Comparison of ENCODE assay signal across 21 cellular contexts in genomic region chr9:37343724-37344123, GRCh38.
A peak's percentile ranks its signal among the peaks of the same experiment; 100 is the strongest.
DNase-seq lines count a peak whose midpoint lies in the region; ATAC-seq, FAIRE-seq and TF ChIP-seq lines count a peak whose summit lies in the region.
"Had no signal": no experiment of that assay in that cellular context is flagged by ENCODE, and none has a peak within 500 bp of the region (broad histone marks: within the 10 kb centered on the region; RNA-seq: fewer than 3 reads in every experiment).

No MANE protein-coding gene starts in this region.

- H3K27ac Mint-ChIP-seq in nephron progenitor cell: no peak overlapping the region
- H3K27ac Mint-ChIP-seq: CD4-positive, alpha-beta T cell; CD8-positive, alpha-beta T cell had no signal

- RAD21 ChIA-PET in GM12878 (lab: Charles Lee; ENCODE audit: unreplicated experiment): no interaction called here

- no peaks in the 10 kb centered on the region for H3K27me3 ChIP-seq in Karpas-422 (ENCODE audit: low read length)
- H3K27me3 ChIP-seq in GM12878 (replicated peaks in 1 of 2; ENCODE audit: control insufficient read depth in 2 of 2, insufficient read depth in 2 of 2, low read length in 1 of 2): no peaks in the 10 kb centered on the region
- no peaks in the 10 kb centered on the region for H3K27me3 ChIP-seq in neutrophil
- H3K27me3 ChIP-seq: BLaER1 treated with 17β-estradiol and CSF1 and Interleukin-3, amounts not matched to agents 10 nM and 100 nM had no signal

- no peak for FAIRE-seq in GM12878 (lab: Jason Lieb, UNC)
- FAIRE-seq: A204.1, D721Med, G401.6, GM12892, GM18507 had no signal

- H4K20me1 ChIP-seq in Karpas-422 (ENCODE audit: insufficient read depth, low read depth, low read length): no peaks in the 10 kb centered on the region
- H4K20me1 ChIP-seq in GM12878 (ENCODE audit: control insufficient read depth, insufficient read depth): no peaks in the 10 kb centered on the region

- H3K36me3 ChIP-seq in Karpas-422 (ENCODE audit: insufficient read depth, low read length): peaks cover 3% of the 10 kb centered on the region; the same call in 1 of the 2 replicates
- H3K36me3 ChIP-seq in GM12878 (ENCODE audit: control insufficient read depth in 2 of 2, insufficient read depth in 2 of 2, low read length in 1 of 2): peaks cover 1 to 7% of the 10 kb centered on the region in 2 experiments; a peak in 3 of 4 replicates
- H3K36me3 ChIP-seq in neutrophil: no peaks in the 10 kb centered on the region

- no peak for TF ChIP-seq POLR2A in GM12878 (IDR thresholded peaks at IDR 0.05; ENCODE audit: low read depth, low read length)

- in situ Hi-C loops in GM12878 (cut with MboI): no loop called here

- ATAC-seq in GM12878: no peak
- no peak for ATAC-seq in Right ventricle myocardium inferior
- ATAC-seq: CD8-positive, alpha-beta T cell had no signal

- no peaks in the 10 kb centered on the region for H3K9me3 Mint-ChIP-seq in nephron progenitor cell
- H3K9me3 Mint-ChIP-seq: CD4-positive, alpha-beta T cell; CD8-positive, alpha-beta T cell had no signal

- H3K27ac ChIP-seq in Karpas-422 (ENCODE audit: low read length) (peak overlapping the region; percentile 100; the same call in 1 of the 2 replicates), GM12878 (ENCODE audit: control insufficient read depth, insufficient read depth) (no peak overlapping the region), neutrophil (peak overlapping the region; percentile 68)
- H3K27ac ChIP-seq: BLaER1 treated with 17β-estradiol and CSF1 and Interleukin-3, amounts not matched to agents 10 nM and 100 nM; C4-2B had no signal

- H3K4me2 ChIP-seq in Karpas-422 (ENCODE audit: low read depth, low read length, poor library complexity, severe bottlenecking) (no peak overlapping the region), GM12878 (ENCODE audit: control insufficient read depth, insufficient read depth) (no peak overlapping the region)
- H3K4me2 ChIP-seq: BLaER1 treated with 17β-estradiol and CSF1 and Interleukin-3, amounts not matched to agents 10 nM and 100 nM had no signal

- no TSS peak for BruUV-seq in GM12878 (replicated peaks; lab: Mats Ljungman, UMichigan)

- no peaks in the 10 kb centered on the region for H3K36me3 Mint-ChIP-seq in nephron progenitor cell (ENCODE audit: low read depth)

- TF ChIP-seq CTCF in GM12878 (IDR thresholded peaks at IDR 0.05 in 2 of 3, conservative IDR thresholded peaks at IDR 0.05 in 1 of 3; ENCODE audit: control insufficient read depth in 2 of 3, extremely low read depth in 1 of 3, insufficient read depth in 1 of 3, low read depth in 3 of 3, low read length in 3 of 3): no peak
- no peak for TF ChIP-seq CTCF in neutrophil (IDR thresholded peaks at IDR 0.05)
- TF ChIP-seq CTCF in nephron progenitor cell (IDR thresholded peaks at IDR 0.05): no peak

- CTCF ChIA-PET in GM12878 (lab: Yijun Ruan, JAX): no interaction called here

- intact Hi-C loops in GM12878 (cut with micrococcal nuclease; ENCODE audit: unreplicated experiment) (no loop called here), Right ventricle myocardium inferior (cut with DNase I) (no loop called here)

- TF ChIP-seq EP300 in GM12878 (IDR thresholded peaks at IDR 0.05; ENCODE audit: borderline replicate concordance in 1 of 2, control insufficient read depth in 1 of 2, low read depth in 2 of 2, low read length in 2 of 2): no peak

- TF ChIP-seq RAD21 in GM12878 (IDR thresholded peaks at IDR 0.05; ENCODE audit: insufficient read depth, low read depth, low read length): no peak

- no peaks in the 10 kb centered on the region for H3K9me2 ChIP-seq in Karpas-422 (replicated peaks; ENCODE audit: insufficient read depth, low read length)

- H2AFZ ChIP-seq in Karpas-422 (ENCODE audit: low read length) (no peak overlapping the region), GM12878 (ENCODE audit: control insufficient read depth, low read depth, low read length) (no peak overlapping the region)

- H3K4me1 ChIP-seq in Karpas-422 (ENCODE audit: low read length): peaks cover 36% of the 10 kb centered on the region
- H3K4me1 ChIP-seq in GM12878 (ENCODE audit: control insufficient read depth, insufficient read depth, low read length): peaks cover 30% of the 10 kb centered on the region
- H3K4me1 ChIP-seq in neutrophil (ENCODE audit: control insufficient read depth in 1 of 2, insufficient read depth in 1 of 2, low read depth in 1 of 2, low read length in 1 of 2): peaks cover 62 to 69% of the 10 kb centered on the region in 2 experiments
- H3K4me1 ChIP-seq: Caco-2 had no signal

- DNase-seq in Karpas-422: no peak
- DNase-seq in GM12878 (ENCODE audit: low read depth, low spot score): no peak
- no peak for DNase-seq in Right ventricle myocardium inferior (ENCODE audit: missing footprints)
- DNase-seq in OCI-M1 (lab: John Stamatoyannopoulos, UW): no peak
- DNase-seq in nephron progenitor cell: no peak
- DNase-seq: 8988T; ACHN; Caco-2; Calu3; CD4-positive, alpha-beta T cell; CD8-positive, alpha-beta T cell; DMS79 treated with DMSO at 0.1 percent for 48 hours; GF-D8 had no signal

- POLR2A ChIA-PET in GM12878 (lab: Charles Lee): no interaction called here

- SMC1A ChIA-PET in GM12878 (lab: Charles Lee; ENCODE audit: uncharacterized antibody, unreplicated experiment): interaction anchor here (3.2 kb wide), 1 partner anchor 28 kb away, joined by 11 read pairs; no protein-coding TSS in a partner anchor

- no peak overlapping the region for H3K4me3 Mint-ChIP-seq in nephron progenitor cell
- H3K4me3 Mint-ChIP-seq: CD4-positive, alpha-beta T cell; CD8-positive, alpha-beta T cell had no signal

- H3K27me3 Mint-ChIP-seq in nephron progenitor cell (ENCODE audit: low read depth, poor library complexity): no peaks in the 10 kb centered on the region
- H3K27me3 Mint-ChIP-seq: CD4-positive, alpha-beta T cell had no signal

- H3K79me2 ChIP-seq in Karpas-422 (ENCODE audit: low read length) (peaks cover 44% of the 10 kb centered on the region), GM12878 (ENCODE audit: control insufficient read depth, insufficient read depth, low read length) (no peaks in the 10 kb centered on the region; the same call in none of the 2 replicates)

- H3K9ac ChIP-seq in Karpas-422 (ENCODE audit: low read length) (no peak overlapping the region), GM12878 (ENCODE audit: control insufficient read depth, insufficient read depth, low read length) (no peak overlapping the region)
- H3K9ac ChIP-seq: BLaER1 treated with 17β-estradiol and CSF1 and Interleukin-3, amounts not matched to agents 10 nM and 100 nM had no signal

- H3K9me3 ChIP-seq in Karpas-422 (ENCODE audit: low read length): no peaks in the 10 kb centered on the region
- H3K9me3 ChIP-seq in GM12878 (replicated peaks; ENCODE audit: control insufficient read depth, insufficient read depth, low read length): no peaks in the 10 kb centered on the region
- H3K9me3 ChIP-seq in neutrophil: no peaks in the 10 kb centered on the region
- H3K9me3 ChIP-seq: BLaER1 treated with 17β-estradiol and CSF1 and Interleukin-3, amounts not matched to agents 10 nM and 100 nM; Caco-2 had no signal

- WGBS in GM12878 (ENCODE audit: insufficient coverage, insufficient replicate concordance, low lambda C conversion rate, missing lambda C conversion rate): 97% methylated on average over 1 of the region's 1 CpG

- peaks cover 1% of the 10 kb centered on the region for H3K4me1 Mint-ChIP-seq in nephron progenitor cell

- H3K4me3 ChIP-seq in Karpas-422 (ENCODE audit: low read length) (no peak overlapping the region), GM12878 (no peak overlapping the region), neutrophil (ENCODE audit: low read depth in 1 of 2, low read length in 1 of 2) (no peak overlapping the region)
- H3K4me3 ChIP-seq: BLaER1 treated with 17β-estradiol and CSF1 and Interleukin-3, amounts not matched to agents 10 nM and 100 nM had no signal

TF ChIP-seq in GM12878, 131 proteins besides CTCF, POLR2A, EP300 and RAD21 (continues in another document):
- no peak for TF ChIP-seq ZBTB11 (CRISPR knock-in tag; IDR thresholded peaks at IDR 0.05)
- no peak for TF ChIP-seq ZNF622 (IDR thresholded peaks at IDR 0.05)
